Comparison of ENCODE assay signal across 8 cellular contexts in the genomic region with DNA sequence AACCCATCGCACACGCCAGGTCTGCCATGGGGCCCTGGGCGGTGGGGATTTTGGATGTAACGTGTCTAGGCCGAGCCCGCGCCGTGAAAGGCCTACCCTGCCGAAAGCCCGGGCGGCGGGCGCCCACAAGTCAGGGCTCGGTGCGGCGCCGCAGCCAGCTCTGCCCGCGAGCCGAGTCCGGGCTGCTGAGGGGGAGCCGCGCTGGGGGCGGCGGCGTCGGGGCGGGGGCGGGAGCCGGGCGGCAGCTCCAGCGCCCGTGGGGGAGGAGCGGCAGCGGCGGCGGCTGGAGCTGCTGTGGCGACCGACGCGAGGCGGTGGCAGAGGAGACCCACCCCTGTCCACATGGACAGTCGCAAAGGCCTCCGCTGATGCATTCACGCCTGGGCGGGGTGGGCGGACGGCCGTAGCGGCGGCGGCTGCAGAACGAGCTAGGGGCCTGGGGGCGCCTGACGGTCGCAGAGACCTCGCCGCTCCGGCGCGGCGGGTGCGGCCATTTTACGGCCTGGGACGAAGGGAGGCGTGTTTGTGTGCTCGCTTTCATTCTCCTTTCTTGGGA. TPM values are rescaled to one million over a fixed set of nuclear protein-coding genes. Genes with fewer than 3 reads are reported as not detected.
DNase-seq lines count a peak whose midpoint lies in the region; ATAC-seq and TF ChIP-seq lines count a peak whose summit lies in the region.

A gene with protein sequence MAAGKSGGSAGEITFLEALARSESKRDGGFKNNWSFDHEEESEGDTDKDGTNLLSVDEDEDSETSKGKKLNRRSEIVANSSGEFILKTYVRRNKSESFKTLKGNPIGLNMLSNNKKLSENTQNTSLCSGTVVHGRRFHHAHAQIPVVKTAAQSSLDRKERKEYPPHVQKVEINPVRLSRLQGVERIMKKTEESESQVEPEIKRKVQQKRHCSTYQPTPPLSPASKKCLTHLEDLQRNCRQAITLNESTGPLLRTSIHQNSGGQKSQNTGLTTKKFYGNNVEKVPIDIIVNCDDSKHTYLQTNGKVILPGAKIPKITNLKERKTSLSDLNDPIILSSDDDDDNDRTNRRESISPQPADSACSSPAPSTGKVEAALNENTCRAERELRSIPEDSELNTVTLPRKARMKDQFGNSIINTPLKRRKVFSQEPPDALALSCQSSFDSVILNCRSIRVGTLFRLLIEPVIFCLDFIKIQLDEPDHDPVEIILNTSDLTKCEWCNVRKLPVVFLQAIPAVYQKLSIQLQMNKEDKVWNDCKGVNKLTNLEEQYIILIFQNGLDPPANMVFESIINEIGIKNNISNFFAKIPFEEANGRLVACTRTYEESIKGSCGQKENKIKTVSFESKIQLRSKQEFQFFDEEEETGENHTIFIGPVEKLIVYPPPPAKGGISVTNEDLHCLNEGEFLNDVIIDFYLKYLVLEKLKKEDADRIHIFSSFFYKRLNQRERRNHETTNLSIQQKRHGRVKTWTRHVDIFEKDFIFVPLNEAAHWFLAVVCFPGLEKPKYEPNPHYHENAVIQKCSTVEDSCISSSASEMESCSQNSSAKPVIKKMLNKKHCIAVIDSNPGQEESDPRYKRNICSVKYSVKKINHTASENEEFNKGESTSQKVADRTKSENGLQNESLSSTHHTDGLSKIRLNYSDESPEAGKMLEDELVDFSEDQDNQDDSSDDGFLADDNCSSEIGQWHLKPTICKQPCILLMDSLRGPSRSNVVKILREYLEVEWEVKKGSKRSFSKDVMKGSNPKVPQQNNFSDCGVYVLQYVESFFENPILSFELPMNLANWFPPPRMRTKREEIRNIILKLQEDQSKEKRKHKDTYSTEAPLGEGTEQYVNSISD (plus strand): TSS at position 273 of the 556 bp plus-strand sequence. CDS start 645 bp downstream, outside the sequence.

- H3K9ac ChIP-seq in PC-3 (ENCODE audit: low read length) = peak within 1 kb of the TSS; percentile 100
- H3K9ac ChIP-seq in mucosa of stomach (ENCODE audit: low read length) = peak within 1 kb of the TSS; percentile 99

- peak within 1 kb of the TSS; percentile 84 for H2AFZ ChIP-seq in PC-3 (ENCODE audit: low read length)

- peaks cover 60% of the 10 kb centered on the region for H3K79me2 ChIP-seq in PC-3 (ENCODE audit: low read length)

- no peaks in the 10 kb centered on the region for H3K9me2 ChIP-seq in PC-3 (replicated peaks; ENCODE audit: low read length)

- no peaks in the 10 kb centered on the region for H3K27me3 ChIP-seq in PC-3 (ENCODE audit: low read length)
- H3K27me3 ChIP-seq in mucosa of stomach (ENCODE audit: control insufficient read depth, insufficient read depth, low read length) = no peaks in the 10 kb centered on the region

- peaks cover 11% of the 10 kb centered on the region for H3K4me1 ChIP-seq in PC-3 (ENCODE audit: insufficient read depth, low read length)
- H3K4me1 ChIP-seq in mucosa of stomach (ENCODE audit: control insufficient read depth, insufficient read depth, low read length) = no peaks in the 10 kb centered on the region

- peak within 1 kb of the TSS; percentile 90 for H3K4me3 ChIP-seq in PC-3 (ENCODE audit: low read length)
- peak within 1 kb of the TSS; percentile 86 for H3K4me3 ChIP-seq in mucosa of stomach (ENCODE audit: low read length)

- peak within 1 kb of the TSS; percentile 89 for H3K4me2 ChIP-seq in PC-3 (ENCODE audit: low read length)

- CTCF ChIA-PET in PC-3 (lab: Charles Lee) = no interaction called here

- no peaks in the 10 kb centered on the region for H3F3A ChIP-seq in PC-3 (ENCODE audit: low read length, unreplicated experiment)

- intact Hi-C loops in PC-3 (cut with micrococcal nuclease) = no loop called here

- H3K9me3 ChIP-seq in PC-3 (ENCODE audit: low read length) (no peaks in the 10 kb centered on the region), mucosa of stomach (ENCODE audit: control insufficient read depth, low read length) (no peaks in the 10 kb centered on the region)

- peak within 1 kb of the TSS; percentile 86 for H3K27ac ChIP-seq in PC-3 (ENCODE audit: low read length)

- TF ChIP-seq POLR2A in erythroblast (IDR thresholded peaks at IDR 0.05; ENCODE audit: low read length) = peak; percentile 86

- DNase-seq in COR-L47 (lab: John Stamatoyannopoulos, UW) (peak; percentile 80), PC-3 (peak; percentile 71), erythroblast (lab: John Stamatoyannopoulos, UW) (peak; percentile 88 to 93)
- DNase-seq in activated T-cell treated with anti-CD3 and anti-CD28 coated beads, Interleukin-2, amount 50 U/mL, for 1 hour = peak; percentile 83
- DNase-seq in stimulated activated CD8-positive, alpha-beta memory T cell treated with anti-CD3 and anti-CD28 coated beads, Interleukin-4, amount 100 ng/mL, for 48 hours = peak; percentile 75

- no TSS peak for BruUV-seq in PC-3 (replicated peaks; lab: Mats Ljungman, UMichigan)

- POLR2A ChIA-PET in PC-3 (lab: Charles Lee; ENCODE audit: unreplicated experiment) = interaction anchor here (0.6 to 0.7 kb wide), 3 partner anchors 9 to 334 kb away, joined by 3 to 23 read pairs (median 5); no protein-coding TSS in a partner anchor

- peaks cover 25% of the 10 kb centered on the region; the same call in 1 of the 2 replicates for H4K20me1 ChIP-seq in PC-3 (ENCODE audit: low read length)

- ATAC-seq in GM19455 (IDR thresholded peaks at IDR 0.05; ENCODE audit: unreplicated experiment) = peak; percentile 75
- ATAC-seq in HG03575 (IDR thresholded peaks at IDR 0.05; ENCODE audit: extremely low read depth, insufficient number of reproducible peaks, low FRiP score, unreplicated experiment) = peak; percentile 26
- ATAC-seq in PC-3 = peak; percentile 83

- no peak for TF ChIP-seq CTCF in PC-3 (conservative IDR thresholded peaks at IDR 0.05; ENCODE audit: low read depth, low read length)

- H3K36me3 ChIP-seq in PC-3 (ENCODE audit: low read depth, low read length) = peaks cover 3% of the 10 kb centered on the region; the same call in 1 of the 2 replicates
- no peaks in the 10 kb centered on the region for H3K36me3 ChIP-seq in mucosa of stomach (ENCODE audit: control insufficient read depth, insufficient read depth, low read length)

RNA-seq across cellular contexts. Expression of the gene that starts here (rescaled TPM):
- total RNA-seq in PC-3 (2014; rRNA removed) = 36.3 and 38.0 TPM in 2 replicates

Comparison
In these comparisons a context has a peak if more than half of its experiments do, and no peak if none do; other contexts are left out.
1. Peak in every context shown above with its lines: DNase-seq, ATAC-seq, H3K4me3 ChIP-seq and H3K27ac ChIP-seq.
2. ATAC-seq: peak in every context shown above with its lines; median percentile 83 in PC-3; 75 in GM19455; 26 in HG03575.